18 cellular contexts compared by ENCODE assay signal in genomic region chr4:39470402-39470801, GRCh38. TPM values are rescaled to one million over a fixed set of nuclear protein-coding genes. Genes with fewer than 3 reads are reported as not detected.
A peak's percentile ranks its signal among the peaks of the same experiment; 100 is the strongest.
DNase-seq lines count a peak whose midpoint lies in the region; ATAC-seq, FAIRE-seq and TF ChIP-seq lines count a peak whose summit lies in the region.
"Had no signal": no experiment of that assay in that cellular context is flagged by ENCODE, and none has a peak within 500 bp of the region (broad histone marks: within the 10 kb centered on the region; RNA-seq: fewer than 3 reads in every experiment).

No MANE protein-coding gene starts in this region.

- TF ChIP-seq POLR2A in A549 (IDR thresholded peaks at IDR 0.05; ENCODE audit: low read length), result no peak

- H3K4me3 ChIP-seq in A549 (no peak overlapping the region), small intestine (ENCODE audit: low read depth in 1 of 2, low read length in 2 of 2) (no peak overlapping the region)
- H3K4me3 ChIP-seq: GM23338, K562 had no signal

- POLR2A ChIA-PET in A549 (lab: Yijun Ruan, JAX), result no interaction called here

- peaks cover 29% of the 10 kb centered on the region for H3K36me3 Mint-ChIP-seq in effector memory CD8-positive, alpha-beta T cell (ENCODE audit: insufficient read depth)

- no peak for TF ChIP-seq CTCF in A549 (IDR thresholded peaks at IDR 0.05)

- no peak overlapping the region for H3K27ac Mint-ChIP-seq in effector memory CD8-positive, alpha-beta T cell

- WGBS in A549 (ENCODE audit: missing lambda C conversion rate), result 88% methylated on average over 1 of the region's 1 CpG
- WGBS in small intestine, 3 donors, result 45 to 79% (median 48%) methylated on average over 1 of the region's 1 CpG

- H3K4me1 ChIP-seq in A549 (peaks cover 49% of the 10 kb centered on the region), small intestine (ENCODE audit: control insufficient read depth in 2 of 2, insufficient read depth in 1 of 2, low read depth in 1 of 2, low read length in 1 of 2) (no peaks in the 10 kb centered on the region)

- FAIRE-seq in A549 (lab: Jason Lieb, UNC) (no peak), small intestine (lab: Jason Lieb, UNC) (no peak)
- FAIRE-seq: K562 had no signal

- DNase-seq in A549 (ENCODE audit: low read depth in 1 of 2, low spot score in 1 of 2) (no peak), left lobe of liver (ENCODE audit: low spot score) (no peak), small intestine (peak; percentile 67), NCI-H82 treated with DMSO at 0.1 percent for 48 hours (lab: John Stamatoyannopoulos, UW; ENCODE audit: unreplicated experiment) (no peak), NCI-H1417 (lab: John Stamatoyannopoulos, UW) (no peak)
- DNase-seq in effector memory CD8-positive, alpha-beta T cell, result no peak
- DNase-seq in activated T-cell treated with anti-CD3 and anti-CD28 coated beads, Interleukin-2, amount 50 U/mL, for 48 hours, result no peak
- DNase-seq: BE2C; Caco-2; CD4-positive, CD25-positive, alpha-beta regulatory T cell; HCEC 1CT; NCI-H1092 treated with DMSO at 0.1 percent for 48 hours; NCI-H2081; OCI-M1; SHP77 had no signal

- no peak overlapping the region for H3K4me2 ChIP-seq in A549
- H3K4me2 ChIP-seq: GM23338 had no signal

- H3K27me3 ChIP-seq in small intestine (ENCODE audit: control insufficient read depth in 2 of 2, insufficient read depth in 2 of 2, low read length in 2 of 2), result no peaks in the 10 kb centered on the region
- H3K27me3 ChIP-seq: BE2C had no signal

- H3K27ac ChIP-seq in A549, result peak overlapping the region; percentile 85 to 89; a peak in 5 of 6 replicates
- H3K27ac ChIP-seq in angular gyrus (ENCODE audit: low read depth, low read length), result peak overlapping the region; percentile 99
- no peak overlapping the region for H3K27ac ChIP-seq in small intestine (ENCODE audit: low read depth in 1 of 2, low read length in 1 of 2)

- no peak for TF ChIP-seq RAD21 in A549 (conservative IDR thresholded peaks at IDR 0.05 in 1 of 2, IDR thresholded peaks at IDR 0.05 in 1 of 2)

- peaks cover 0 to 7% of the 10 kb centered on the region in 2 donors for H3K36me3 ChIP-seq in small intestine (ENCODE audit: control insufficient read depth in 2 of 2, insufficient read depth in 2 of 2, low read length in 2 of 2)

- no peaks in the 10 kb centered on the region for H3K4me1 Mint-ChIP-seq in effector memory CD8-positive, alpha-beta T cell (ENCODE audit: low read depth in 2 of 2)
- H3K4me1 Mint-ChIP-seq: GM23338 had no signal

- no peak for TF ChIP-seq EP300 in A549 (IDR thresholded peaks at IDR 0.05)

- H3K27me3 Mint-ChIP-seq in effector memory CD8-positive, alpha-beta T cell, result no peaks in the 10 kb centered on the region
- H3K27me3 Mint-ChIP-seq: CD4-positive, CD25-positive, alpha-beta regulatory T cell had no signal

- H3K9me3 Mint-ChIP-seq in effector memory CD8-positive, alpha-beta T cell, result no peaks in the 10 kb centered on the region
- H3K9me3 Mint-ChIP-seq: CD4-positive, CD25-positive, alpha-beta regulatory T cell; GM23338 had no signal

- CTCF ChIA-PET in A549 (lab: Yijun Ruan, JAX), result interaction anchor here (0.6 to 2.4 kb wide), 2 partner anchors 18 to 42 kb away, joined by 3 to 26 read pairs; no protein-coding TSS in a partner anchor

- ATAC-seq in A549 (no peak), left lobe of liver (peak; percentile 62)
- ATAC-seq in effector memory CD8-positive, alpha-beta T cell (replicated peaks), result no peak

- no peak overlapping the region for H3K4me3 Mint-ChIP-seq in effector memory CD8-positive, alpha-beta T cell
- H3K4me3 Mint-ChIP-seq: CD4-positive, CD25-positive, alpha-beta regulatory T cell; GM23338 had no signal

- H3K9me3 ChIP-seq in A549 (no peaks in the 10 kb centered on the region), small intestine (ENCODE audit: control insufficient read depth, low read depth) (no peaks in the 10 kb centered on the region)
- H3K9me3 ChIP-seq: BE2C, Caco-2 had no signal

TF ChIP-seq in A549, 52 proteins besides CTCF, POLR2A, EP300 and RAD21:
- TF ChIP-seq ZC3H11A (IDR thresholded peaks at IDR 0.05) (no peak), EHMT2 (IDR thresholded peaks at IDR 0.05; ENCODE audit: low read depth) (no peak), RNF2 (IDR thresholded peaks at IDR 0.05; ENCODE audit: borderline replicate concordance, low read depth) (no peak)

RNA-seq across cellular contexts. Expression of gene LIAS, which starts 11.5 kb away (rescaled TPM):
- polyA plus RNA-seq in A549 (2011; rRNA removed) (16.0 and 22.3 TPM in 2 replicates), A549 (2017; fragmentation: RNase III; extraction: RNeasy Plus Mini Kit Qiagen cat#74134 plus additional on column Dnase treatment) (11.3 to 14.5 TPM (median 12.9 TPM) in 3 replicates), small intestine (10 to 100 TPM; 14.9 to 25.5 (median 19.8) TPM)
- 7.5 and 8.6 TPM in 2 replicates for polyA plus RNA-seq in A549 (2012; cell fraction: cytosol; rRNA removed)
- 3.2 and 4.7 TPM in 2 replicates for polyA plus RNA-seq in A549 (2012; cell fraction: nucleus; rRNA removed)
- 4.0 and 4.7 TPM in 2 replicates for polyA minus RNA-seq in A549 (2011; rRNA and poly(A)+ RNA removed)
- 13.7 TPM for total RNA-seq in left lobe of liver

RNA-seq across cellular contexts. Expression of gene RPL9, which starts 11.7 kb away (rescaled TPM):
- 897 and 1,263 TPM in 2 replicates for polyA plus RNA-seq in A549 (2011; rRNA removed)
- polyA plus RNA-seq in A549 (2012; cell fraction: cytosol; rRNA removed), result 450 and 468 TPM in 2 replicates
- 128 and 270 TPM in 2 replicates for polyA plus RNA-seq in A549 (2012; cell fraction: nucleus; rRNA removed)
- 785 to 851 TPM (median 786 TPM) in 3 replicates for polyA plus RNA-seq in A549 (2017; fragmentation: RNase III; extraction: RNeasy Plus Mini Kit Qiagen cat#74134 plus additional on column Dnase treatment)
- 64.6 and 84.5 TPM in 2 replicates for polyA minus RNA-seq in A549 (2011; rRNA and poly(A)+ RNA removed)
- 364 TPM for total RNA-seq in left lobe of liver
- 1,000 to 10,000 TPM; 1,916 to 2,952 (median 2,399) TPM for polyA plus RNA-seq in small intestine

RNA-seq across cellular contexts. Expression of gene UGDH, which starts 56.8 kb away (rescaled TPM):
- 417 and 610 TPM in 2 replicates for polyA plus RNA-seq in A549 (2011; rRNA removed)
- polyA plus RNA-seq in A549 (2012; cell fraction: cytosol; rRNA removed), result 219 and 276 TPM in 2 replicates
- polyA plus RNA-seq in A549 (2012; cell fraction: nucleus; rRNA removed), result 133 and 438 TPM in 2 replicates
- polyA plus RNA-seq in A549 (2017; fragmentation: RNase III; extraction: RNeasy Plus Mini Kit Qiagen cat#74134 plus additional on column Dnase treatment), result 597 to 691 TPM (median 679 TPM) in 3 replicates
- polyA minus RNA-seq in A549 (2011; rRNA and poly(A)+ RNA removed), result 250 and 294 TPM in 2 replicates
- total RNA-seq in left lobe of liver, result 225 TPM
- polyA plus RNA-seq in small intestine, result 10 to 100 TPM; 20.8 to 42.2 (median 34.4) TPM

Comparison
In these comparisons a context has a peak if more than half of its experiments do, and no peak if none do; other contexts are left out.
1. H3K27ac ChIP-seq: peak in A549 (2 of 2) and angular gyrus (single experiment); none in small intestine (0 of 2).